Comparison of ENCODE assay signal across 1 cellular context in the genomic region with DNA sequence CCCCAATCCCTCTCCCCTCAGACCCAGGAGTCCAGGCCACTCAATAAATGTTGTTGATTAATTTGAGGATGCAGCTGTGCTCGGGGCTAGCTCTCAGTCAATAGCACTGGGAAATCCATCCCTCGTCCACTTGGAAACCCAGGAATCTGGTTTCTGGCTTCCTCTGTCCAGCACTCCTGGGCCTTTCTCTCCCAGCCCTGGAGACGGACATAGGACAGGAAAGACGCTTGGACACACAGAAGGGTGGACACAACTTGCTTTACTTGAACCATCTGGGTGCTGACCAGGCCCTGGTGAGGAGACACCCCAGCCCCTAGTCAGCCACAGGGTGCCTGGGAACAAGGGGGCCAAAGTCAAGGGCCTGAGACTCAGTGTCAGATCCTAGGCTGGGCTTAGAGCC.
A peak's percentile ranks its signal among the peaks of the same experiment; 100 is the strongest.
TF ChIP-seq lines count a peak whose summit lies in the region.

No MANE protein-coding gene starts in this region.

TF ChIP-seq in HEK293, 187 proteins besides CTCF, POLR2A, EP300 and RAD21:
- TF ChIP-seq ZBTB20 (tag by site-specific recombination; IDR thresholded peaks at IDR 0.05) (peak; percentile 79), WT1 (tag by site-specific recombination; IDR thresholded peaks at IDR 0.05) (no peak), REST (tag by site-specific recombination; IDR thresholded peaks at IDR 0.05) (peak; percentile 84)
